11 cellular contexts compared by ENCODE assay signal in genomic region chr7:27032843-27033242, GRCh38.
DNase-seq lines count a peak whose midpoint lies in the region; ATAC-seq and TF ChIP-seq lines count a peak whose summit lies in the region.
"Had no signal": no experiment of that assay in that cellular context is flagged by ENCODE, and none has a peak within 500 bp of the region (broad histone marks: within the 10 kb centered on the region; RNA-seq: fewer than 3 reads in every experiment).

No MANE protein-coding gene starts in this region.

- peak; percentile 35 for DNase-seq in NCI-H345 (lab: John Stamatoyannopoulos, UW)
- no peak for DNase-seq in NCI-H345 treated with DMSO at 0.1 percent for 48 hours (lab: John Stamatoyannopoulos, UW; ENCODE audit: unreplicated experiment)
- peak; percentile 54 for DNase-seq in M059J (ENCODE audit: low read depth)
- DNase-seq in D341Med (ENCODE audit: low spot score), result no peak
- DNase-seq in SW 1271 (lab: John Stamatoyannopoulos, UW), result no peak
- DNase-seq: activated naive CD8-positive, alpha-beta T cell treated with anti-CD3 and anti-CD28 coated beads, Interleukin-2, amount 50 U/mL, for 24 hours; NCI-H226 had no signal

- H4K20me1 ChIP-seq in SU-DHL-6 (ENCODE audit: low read depth, low read length), result no peaks in the 10 kb centered on the region

- peaks cover 23 to 26% of the 10 kb centered on the region in 2 experiments for H3K4me1 ChIP-seq in neutrophil (ENCODE audit: control insufficient read depth in 1 of 2, insufficient read depth in 1 of 2, low read depth in 1 of 2, low read length in 1 of 2)

- H3K79me2 ChIP-seq in SU-DHL-6 (ENCODE audit: insufficient read depth, low read length), result no peaks in the 10 kb centered on the region

- H3K36me3 ChIP-seq in SU-DHL-6 (ENCODE audit: low read length), result no peaks in the 10 kb centered on the region
- no peaks in the 10 kb centered on the region for H3K36me3 ChIP-seq in neutrophil

- H3K4me3 ChIP-seq in SU-DHL-6 (ENCODE audit: insufficient read depth, low read length, poor library complexity, severe bottlenecking) (no peak overlapping the region), neutrophil (ENCODE audit: low read depth in 1 of 2, low read length in 1 of 2) (no peak overlapping the region)

- no peaks in the 10 kb centered on the region for H3K9me2 ChIP-seq in SU-DHL-6 (replicated peaks; ENCODE audit: insufficient read depth, low read length)

- ATAC-seq in HG02623 (IDR thresholded peaks at IDR 0.05; ENCODE audit: unreplicated experiment), result no peak
- ATAC-seq: activated naive CD8-positive, alpha-beta T cell treated with anti-CD3 and anti-CD28 coated beads, Interleukin-2, amount 50 U/mL, for 24 hours; natural killer cell treated with Interleukin-12 subunit alpha and Interleukin-12 subunit beta and Interleukin-15 and Interleukin-18, amount 100 ng/mL, for 72 hours had no signal

- H3K9ac ChIP-seq in SU-DHL-6 (ENCODE audit: low read length), result no peak overlapping the region

- no peaks in the 10 kb centered on the region for H3F3A ChIP-seq in SU-DHL-6 (ENCODE audit: insufficient read depth)

- H3K4me2 ChIP-seq in SU-DHL-6 (ENCODE audit: low read depth, low read length, poor library complexity, severe bottlenecking), result no peak overlapping the region

- H2AFZ ChIP-seq in SU-DHL-6 (ENCODE audit: low read depth, low read length, severe bottlenecking), result peak overlapping the region; percentile 31

- H3K27ac ChIP-seq in SU-DHL-6 (ENCODE audit: low read depth, low read length) (no peak overlapping the region), neutrophil (peak overlapping the region; percentile 84)

- H3K27me3 ChIP-seq in SU-DHL-6 (ENCODE audit: low read length) (no peaks in the 10 kb centered on the region), neutrophil (no peaks in the 10 kb centered on the region)

- TF ChIP-seq CTCF in SU-DHL-6 (IDR thresholded peaks at IDR 0.05; ENCODE audit: insufficient read depth, low read length, poor library complexity, severe bottlenecking) (no peak), neutrophil (IDR thresholded peaks at IDR 0.05) (no peak)

- H3K9me3 ChIP-seq in SU-DHL-6 (ENCODE audit: insufficient read depth, low read length) (no peaks in the 10 kb centered on the region), neutrophil (no peaks in the 10 kb centered on the region)

Comparison
In these comparisons a context has a peak if more than half of its experiments do, and no peak if none do; other contexts are left out.
1. DNase-seq: peak in NCI-H345 (single experiment) and M059J (single experiment); none in NCI-H345 treated with DMSO at 0.1 percent for 48 hours (single experiment), D341Med (single experiment) and SW 1271 (0 of 2).